25 cellular contexts compared by ENCODE assay signal in the genomic region with DNA sequence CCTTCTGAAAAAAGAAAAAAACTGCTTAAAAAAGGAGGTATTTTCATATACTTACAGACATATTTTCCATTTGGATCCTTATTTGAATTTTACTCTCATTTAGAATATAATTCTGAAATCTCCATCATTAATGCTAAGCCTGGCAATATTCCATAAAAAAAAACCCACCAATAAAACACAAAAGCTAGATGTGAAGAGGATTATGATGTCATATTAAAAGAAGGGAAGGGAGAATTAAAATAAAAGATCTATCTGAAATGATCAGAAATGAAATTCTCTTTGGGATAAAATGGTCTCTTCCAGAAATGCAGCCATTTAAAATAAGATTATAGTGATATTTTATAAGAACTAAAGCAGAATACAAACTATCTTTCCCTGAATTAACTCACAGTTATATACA.
"Had no signal": no experiment of that assay in that cellular context is flagged by ENCODE, and none has a peak within 500 bp of the region (broad histone marks: within the 10 kb centered on the region; RNA-seq: fewer than 3 reads in every experiment).

No MANE protein-coding gene starts in this region.

- H3K27me3 ChIP-seq: neural progenitor cell, right atrium auricular region, sigmoid colon, testis, tibial artery, upper lobe of left lung had no signal

- H3K9me3 Mint-ChIP-seq: effector memory CD8-positive, alpha-beta T cell; nephron; neural progenitor cell; stimulated activated memory B cell treated with anti-CD40 and anti-IgM and Interleukin-4, amounts not matched to agents 10 μg/mL and 1 μg/mL and 100 μg/mL, for 72 hours had no signal

- H3K9me3 ChIP-seq: right atrium auricular region, sigmoid colon, testis, tibial artery, upper lobe of left lung had no signal

- H3K36me3 ChIP-seq: neural progenitor cell, right atrium auricular region, sigmoid colon, tibial artery, upper lobe of left lung had no signal

- ATAC-seq: effector memory CD8-positive, alpha-beta T cell; left lobe of liver; naive thymus-derived CD4-positive, alpha-beta T cell; stimulated activated memory B cell treated with anti-CD40 and anti-IgM and Interleukin-4, amounts not matched to agents 10 μg/mL and 1 μg/mL and 100 μg/mL, for 72 hours; stimulated activated naive CD8-positive, alpha-beta T cell treated with anti-CD3 and anti-CD28 coated beads, Interleukin-15, Interleukin-2, amounts not matched to agents 100 U/mL and 50 U/mL, for 24 hours had no signal

- H3K36me3 Mint-ChIP-seq: naive thymus-derived CD4-positive, alpha-beta T cell; neural progenitor cell; stimulated activated memory B cell treated with anti-CD40 and anti-IgM and Interleukin-4, amounts not matched to agents 10 μg/mL and 1 μg/mL and 100 μg/mL, for 72 hours had no signal

- H3K4me1 Mint-ChIP-seq: stimulated activated memory B cell treated with anti-CD40 and anti-IgM and Interleukin-4, amounts not matched to agents 10 μg/mL and 1 μg/mL and 100 μg/mL, for 72 hours had no signal

- H3K4me3 ChIP-seq: lung, neural progenitor cell, right atrium auricular region, sigmoid colon, testis, tibial artery, upper lobe of left lung had no signal

- DNase-seq: cortex of kidney; effector memory CD8-positive, alpha-beta T cell; head of caudate nucleus; kidney; mesenchymal stem cell; midbrain; naive thymus-derived CD4-positive, alpha-beta T cell; sigmoid colon; stimulated activated CD4-positive, alpha-beta T cell treated with anti-CD3 and anti-CD28 coated beads, Interleukin-4, amount 100 ng/mL, for 4 hours; stimulated activated naive CD8-positive, alpha-beta T cell treated with anti-CD3 and anti-CD28 coated beads, Interleukin-15, Interleukin-2, amounts not matched to agents 100 U/mL and 50 U/mL, for 24 hours; substantia nigra; testis; tibial artery; upper lobe of left lung had no signal

- H3K79me2 ChIP-seq: parathyroid adenoma had no signal

- FAIRE-seq: endometrium, frontal cortex, kidney, urothelium cell line had no signal

- H3K4me3 Mint-ChIP-seq: effector memory CD8-positive, alpha-beta T cell; naive thymus-derived CD4-positive, alpha-beta T cell; nephron; neural progenitor cell; stimulated activated memory B cell treated with anti-CD40 and anti-IgM and Interleukin-4, amounts not matched to agents 10 μg/mL and 1 μg/mL and 100 μg/mL, for 72 hours had no signal

- H3K9ac ChIP-seq: neural progenitor cell, parathyroid adenoma had no signal

- H3K27ac ChIP-seq: neural progenitor cell, right atrium auricular region, sigmoid colon, testis, tibial artery, upper lobe of left lung had no signal

- H3K4me2 ChIP-seq: neural progenitor cell had no signal

- H3K27ac Mint-ChIP-seq: effector memory CD8-positive, alpha-beta T cell; naive thymus-derived CD4-positive, alpha-beta T cell; nephron; neural progenitor cell; progenitor cell of endocrine pancreas; stimulated activated memory B cell treated with anti-CD40 and anti-IgM and Interleukin-4, amounts not matched to agents 10 μg/mL and 1 μg/mL and 100 μg/mL, for 72 hours had no signal

- H3K27me3 Mint-ChIP-seq: stimulated activated memory B cell treated with anti-CD40 and anti-IgM and Interleukin-4, amounts not matched to agents 10 μg/mL and 1 μg/mL and 100 μg/mL, for 72 hours had no signal

- H3K4me1 ChIP-seq: right atrium auricular region, sigmoid colon, testis, tibial artery, upper lobe of left lung had no signal

- H2AFZ ChIP-seq: neural progenitor cell had no signal
